22 cellular contexts compared by ENCODE assay signal in the genomic region with DNA sequence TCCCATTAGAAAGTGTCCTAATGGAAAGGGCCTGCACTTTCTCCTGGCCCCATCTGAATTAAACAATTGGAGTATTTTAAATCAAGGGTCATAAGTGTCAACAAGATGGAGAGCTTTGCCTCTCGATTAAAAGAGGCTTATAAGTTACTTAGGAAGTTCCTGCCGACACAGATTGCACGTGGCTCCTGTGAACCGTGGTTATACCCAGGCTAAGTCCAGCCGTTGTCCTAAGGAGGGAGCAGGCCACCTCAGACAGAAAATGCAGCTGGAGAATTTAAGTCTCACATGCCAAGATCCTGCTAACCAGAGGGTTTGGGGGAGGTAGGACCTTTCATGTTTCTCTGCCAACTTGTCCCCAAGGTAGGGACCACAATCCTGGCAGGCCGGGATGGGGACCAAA.
"Had no signal": no experiment of that assay in that cellular context is flagged by ENCODE, and none has a peak within 500 bp of the region (broad histone marks: within the 10 kb centered on the region; RNA-seq: fewer than 3 reads in every experiment).

No MANE protein-coding gene starts in this region.

- H3K36me3 Mint-ChIP-seq: immature natural killer cell, naive B cell, natural killer cell had no signal

- H3K4me3 Mint-ChIP-seq: immature natural killer cell; mesothelial cell of epicardium; natural killer cell; stimulated activated memory B cell treated with anti-CD40 and anti-IgM and Interleukin-4, amounts not matched to agents 10 μg/mL and 1 μg/mL and 100 μg/mL, for 72 hours; stimulated activated naive CD8-positive, alpha-beta T cell treated with anti-CD3 and anti-CD28 coated beads, Interleukin-15, amount 100 ng/mL, for 72 hours; type B pancreatic cell had no signal

- H3K9me3 Mint-ChIP-seq: immature natural killer cell; mesothelial cell of epicardium; naive B cell; natural killer cell; nephron progenitor cell; stimulated activated memory B cell treated with anti-CD40 and anti-IgM and Interleukin-4, amounts not matched to agents 10 μg/mL and 1 μg/mL and 100 μg/mL, for 72 hours; stimulated activated naive CD8-positive, alpha-beta T cell treated with anti-CD3 and anti-CD28 coated beads, Interleukin-15, amount 100 ng/mL, for 72 hours had no signal

- H3K4me1 Mint-ChIP-seq: immature natural killer cell; mesothelial cell of epicardium; natural killer cell; stimulated activated memory B cell treated with anti-CD40 and anti-IgM and Interleukin-4, amounts not matched to agents 10 μg/mL and 1 μg/mL and 100 μg/mL, for 72 hours; stimulated activated naive CD8-positive, alpha-beta T cell treated with anti-CD3 and anti-CD28 coated beads, Interleukin-15, amount 100 ng/mL, for 72 hours had no signal

- DNase-seq: immature natural killer cell; kidney; left colon; left ventricle myocardium inferior; mesendoderm; naive B cell; natural killer cell; nephron progenitor cell; ovary; right lobe of liver; stimulated activated CD4-positive, alpha-beta T cell treated with anti-CD3 and anti-CD28 coated beads, Interleukin-1b, Interleukin-23, amount 100 ng/mL, for 48 hours; stimulated activated CD4-positive, alpha-beta T cell treated with anti-CD3 and anti-CD28 coated beads, Interleukin-2, amount 100 ng/mL, for 48 hours; stimulated activated CD4-positive, alpha-beta T cell treated with anti-CD3 and anti-CD28 coated beads, Interleukin-4, amount 100 ng/mL, for 4 hours; stimulated activated CD8-positive, alpha-beta memory T cell treated with anti-CD3 and anti-CD28 coated beads, Interleukin-4, amount 100 ng/mL, for 48 hours; stimulated activated naive CD4-positive, alpha-beta T cell treated with Interleukin-2 at 50 U/mL for 16 hours; stimulated activated naive CD8-positive, alpha-beta T cell treated with anti-CD3 and anti-CD28 coated beads, Interleukin-15, amount 100 ng/mL, for 72 hours; substantia nigra; uterus had no signal

- H3K27me3 Mint-ChIP-seq: naive B cell; stimulated activated memory B cell treated with anti-CD40 and anti-IgM and Interleukin-4, amounts not matched to agents 10 μg/mL and 1 μg/mL and 100 μg/mL, for 72 hours; stimulated activated naive CD8-positive, alpha-beta T cell treated with anti-CD3 and anti-CD28 coated beads, Interleukin-15, amount 100 ng/mL, for 72 hours had no signal

- ATAC-seq: left colon; natural killer cell; right lobe of liver; stimulated activated memory B cell treated with anti-CD40 and anti-IgM and Interleukin-4, amounts not matched to agents 10 μg/mL and 1 μg/mL and 100 μg/mL, for 72 hours; stimulated activated naive CD8-positive, alpha-beta T cell treated with anti-CD3 and anti-CD28 coated beads, Interleukin-15, amount 100 ng/mL, for 72 hours had no signal

- H3K27ac Mint-ChIP-seq: immature natural killer cell; mesothelial cell of epicardium; natural killer cell; progenitor cell of endocrine pancreas; stimulated activated memory B cell treated with anti-CD40 and anti-IgM and Interleukin-4, amounts not matched to agents 10 μg/mL and 1 μg/mL and 100 μg/mL, for 72 hours; stimulated activated naive CD8-positive, alpha-beta T cell treated with anti-CD3 and anti-CD28 coated beads, Interleukin-15, amount 100 ng/mL, for 72 hours; type B pancreatic cell had no signal
